8 cellular contexts compared by ENCODE assay signal in genomic region chr7:1531263-1531978, GRCh38. TPM values are rescaled to one million over a fixed set of nuclear protein-coding genes. Genes with fewer than 3 reads are reported as not detected.
DNase-seq lines count a peak whose midpoint lies in the region; ATAC-seq and TF ChIP-seq lines count a peak whose summit lies in the region.

No MANE protein-coding gene starts in this region.

- H3K4me3 ChIP-seq in BJ (ENCODE audit: low read depth, low read length) = peak overlapping the region; percentile 79
- peak overlapping the region; percentile 71 to 86 for H3K4me3 ChIP-seq in Panc1 (ENCODE audit: low read depth in 2 of 2, low read length in 2 of 2)
- peak overlapping the region; percentile 68 for H3K4me3 ChIP-seq in astrocyte of the spinal cord (ENCODE audit: low read depth, low read length)

- CTCF ChIA-PET in BJ (lab: Yijun Ruan, JAX) (no interaction called here), Panc1 (lab: Charles Lee) (no interaction called here)

- H3K4me3 Mint-ChIP-seq in immature natural killer cell = peak overlapping the region; percentile 87 to 92 (median 90)

- peak; percentile 10 for ATAC-seq in GM21423 (IDR thresholded peaks at IDR 0.05; ENCODE audit: unreplicated experiment)
- ATAC-seq in Panc1 = peak; percentile 5
- ATAC-seq in GM21367 (IDR thresholded peaks at IDR 0.05; ENCODE audit: unreplicated experiment) = no peak
- ATAC-seq in GM21576 (IDR thresholded peaks at IDR 0.05; ENCODE audit: unreplicated experiment) = no peak

- no peaks in the 10 kb centered on the region for H3K9me3 Mint-ChIP-seq in immature natural killer cell

- peaks cover 27 to 36% of the 10 kb centered on the region in 2 donors for H3K4me1 Mint-ChIP-seq in immature natural killer cell

- in situ Hi-C loops in Panc1 (cut with HindIII; ENCODE audit: low pct_unique_long_range_greater_than_20kb, low sequenced_read_pairs) (no loop called here), astrocyte of the spinal cord (cut with HindIII; ENCODE audit: low sequenced_read_pairs) (no loop called here)

- no peak for DNase-seq in BJ (ENCODE audit: low read depth)
- DNase-seq in Panc1 (ENCODE audit: low read depth, low spot score) = no peak
- DNase-seq in astrocyte of the spinal cord (ENCODE audit: low read depth, low spot score) = peak; percentile 42
- DNase-seq in immature natural killer cell = peak; percentile 65 to 71 (median 70)
- DNase-seq in stimulated activated CD4-positive, alpha-beta T cell treated with anti-CD3 and anti-CD28 coated beads, TNF-alpha, amount 100 ng/mL, for 1 hour (ENCODE audit: low read depth in 3 of 3, low spot score in 1 of 3) = peak in 2 of 3 donors; percentile 21 to 22

- TF ChIP-seq CTCF in BJ (IDR thresholded peaks at IDR 0.05; ENCODE audit: insufficient read depth, low read depth, low read length) (no peak), Panc1 (IDR thresholded peaks at IDR 0.05) (no peak), astrocyte of the spinal cord (IDR thresholded peaks at IDR 0.05; ENCODE audit: low read depth, low read length) (no peak)

- H3K36me3 ChIP-seq in BJ (ENCODE audit: control insufficient read depth, insufficient read depth, low read length) (peaks cover 4% of the 10 kb centered on the region; the same call in 1 of the 2 replicates), Panc1 (ENCODE audit: control insufficient read depth, insufficient read depth, low read length) (no peaks in the 10 kb centered on the region)

- H3K4me1 ChIP-seq in Panc1 (ENCODE audit: control insufficient read depth, insufficient read depth, low read length) = peaks cover 42% of the 10 kb centered on the region

- POLR2A ChIA-PET in BJ (lab: Charles Lee) = no interaction called here
- POLR2A ChIA-PET in Panc1 (lab: Charles Lee) = interaction anchor here (0.5 to 1.4 kb wide), 2 partner anchors 9 to 12 kb away, joined by 3 read pairs; no protein-coding TSS in a partner anchor

- H3K27ac Mint-ChIP-seq in immature natural killer cell = peak overlapping the region; percentile 95 to 97 (median 96)

- intact Hi-C loops in Panc1 (cut with micrococcal nuclease; ENCODE audit: unreplicated experiment) = no loop called here

- H3K9me3 ChIP-seq in Panc1 (ENCODE audit: control insufficient read depth, insufficient read depth, low read depth, low read length) = no peaks in the 10 kb centered on the region

- H3K36me3 Mint-ChIP-seq in immature natural killer cell = no peaks in the 10 kb centered on the region

- H3K27me3 ChIP-seq in BJ (ENCODE audit: control insufficient read depth, insufficient read depth, low read length) (no peaks in the 10 kb centered on the region; the same call in 1 of the 2 replicates), Panc1 (ENCODE audit: control insufficient read depth, insufficient read depth, low read length) (no peaks in the 10 kb centered on the region)

- no TSS peak for BruUV-seq in Panc1 (replicated peaks; lab: Mats Ljungman, UMichigan)

- peak overlapping the region; percentile 88 for H3K27ac ChIP-seq in Panc1 (ENCODE audit: low read length)

- peaks cover 14 to 29% (median 23%) of the 10 kb centered on the region in 3 donors for H3K27me3 Mint-ChIP-seq in immature natural killer cell (ENCODE audit: low read depth in 3 of 3)

RNA-seq across cellular contexts. Expression of gene MAFK, which starts 0.9 kb away (rescaled TPM):
- 9.6 and 17.1 TPM in 2 replicates for polyA plus RNA-seq in BJ (2011; rRNA removed)
- 6.2 and 7.0 TPM in 2 replicates for polyA minus RNA-seq in BJ (2011; rRNA and poly(A)+ RNA removed)
- 125 TPM for total RNA-seq in Panc1 (2021; ENCODE audit: unreplicated experiment)
- 120 TPM for polyA plus RNA-seq in Panc1 (2012; ENCODE audit: insufficient read length)
- under 1 TPM; 0.06 to 0.86 (median 0.76) TPM for polyA plus RNA-seq in immature natural killer cell

RNA-seq across cellular contexts. Expression of gene TMEM184A, which starts 24.6 kb away (rescaled TPM):
- polyA plus RNA-seq in BJ (2011; rRNA removed) (0.38 and 1.3 TPM in 2 replicates), immature natural killer cell (not detected)
- polyA minus RNA-seq in BJ (2011; rRNA and poly(A)+ RNA removed) = 0.31 and 0.71 TPM in 2 replicates
- total RNA-seq in Panc1 (2021; ENCODE audit: unreplicated experiment) = 9.2 TPM
- polyA plus RNA-seq in Panc1 (2012; ENCODE audit: insufficient read length) = 13.7 TPM

RNA-seq across cellular contexts. Expression of gene INTS1, which starts 27.2 kb away (rescaled TPM):
- 7.6 and 21.8 TPM in 2 replicates for polyA plus RNA-seq in BJ (2011; rRNA removed)
- polyA minus RNA-seq in BJ (2011; rRNA and poly(A)+ RNA removed) = 19.7 and 26.6 TPM in 2 replicates
- 173 TPM for total RNA-seq in Panc1 (2021; ENCODE audit: unreplicated experiment)
- polyA plus RNA-seq in Panc1 (2012; ENCODE audit: insufficient read length) = 196 TPM
- 10 to 100 TPM in 2 of 3 donors, 1 to 10 TPM in 1; 5.2 to 33.6 (median 11.0) TPM for polyA plus RNA-seq in immature natural killer cell

RNA-seq across cellular contexts. Expression of gene PSMG3, which starts 38.4 kb away (rescaled TPM):
- polyA plus RNA-seq in BJ (2011; rRNA removed) (32.1 and 40.9 TPM in 2 replicates), immature natural killer cell (10 to 100 TPM; 56.3 to 71.0 (median 61.9) TPM)
- polyA minus RNA-seq in BJ (2011; rRNA and poly(A)+ RNA removed) = 10.2 and 11.6 TPM in 2 replicates
- 59.4 TPM for total RNA-seq in Panc1 (2021; ENCODE audit: unreplicated experiment)
- 81.5 TPM for polyA plus RNA-seq in Panc1 (2012; ENCODE audit: insufficient read length)

Comparison
In these comparisons a context has a peak if more than half of its experiments do, and no peak if none do; other contexts are left out.
1. DNase-seq: peak in astrocyte of the spinal cord (single experiment), immature natural killer cell (3 of 3) and stimulated activated CD4-positive, alpha-beta T cell treated with anti-CD3 and anti-CD28 coated beads, TNF-alpha, amount 100 ng/mL, for 1 hour (2 of 3); none in BJ (single experiment) and Panc1 (single experiment).
2. ATAC-seq: peak in GM21423 (single experiment) and Panc1 (single experiment); none in GM21367 (single experiment) and GM21576 (single experiment).
3. Peak in every context shown above with its lines, with median percentiles within 50 percentile points of each other: H3K4me3 ChIP-seq.